Comparison of ENCODE assay signal across 13 cellular contexts in genomic region chr4:7985891-7986441, GRCh38. TPM values are rescaled to one million over a fixed set of nuclear protein-coding genes. Genes with fewer than 3 reads are reported as not detected.
DNase-seq lines count a peak whose midpoint lies in the region; ATAC-seq and TF ChIP-seq lines count a peak whose summit lies in the region.
"Had no signal": no experiment of that assay in that cellular context is flagged by ENCODE, and none has a peak within 500 bp of the region (broad histone marks: within the 10 kb centered on the region; RNA-seq: fewer than 3 reads in every experiment).

No MANE protein-coding gene starts in this region.

- no peak for ATAC-seq in WTC11
- peak in 3 of 4 donors; percentile 4 to 29 (median 17) for ATAC-seq in heart left ventricle
- no peak for ATAC-seq in GM21381 (IDR thresholded peaks at IDR 0.05; ENCODE audit: unreplicated experiment)
- ATAC-seq in HG03565 (IDR thresholded peaks at IDR 0.05; ENCODE audit: unreplicated experiment) = no peak
- ATAC-seq: gastroesophageal sphincter, left lung had no signal

- H3K36me3 Mint-ChIP-seq in WTC11 (peaks cover 6% of the 10 kb centered on the region), osteocyte (ENCODE audit: unreplicated experiment) (no peaks in the 10 kb centered on the region)

- intact Hi-C loops in heart left ventricle (cut with DNase I) = loop anchor here in 8 of 10 donors (2.0 to 10.0 kb wide), 8 partner anchors 49 to 791 kb away; partner anchors contain the start of genes AFAP1 (in 1 of the 8) and SORCS2 (in 1 of the 8)

- H3K9me3 Mint-ChIP-seq in WTC11 = peaks cover 6% of the 10 kb centered on the region; the same call in 1 of the 2 replicates
- H3K9me3 Mint-ChIP-seq in osteocyte (ENCODE audit: unreplicated experiment) = no peaks in the 10 kb centered on the region

- H3K27ac ChIP-seq in heart left ventricle = no peak overlapping the region
- H3K27ac ChIP-seq: left lung had no signal

- H3K4me3 Mint-ChIP-seq in WTC11 (no peak overlapping the region), osteocyte (ENCODE audit: unreplicated experiment) (peak overlapping the region; percentile 37)

- H3K4me1 Mint-ChIP-seq in WTC11 (peaks cover 29% of the 10 kb centered on the region), osteocyte (ENCODE audit: unreplicated experiment) (peaks cover 13% of the 10 kb centered on the region)

- no peaks in the 10 kb centered on the region; the same call in 1 of the 2 replicates for H3K27me3 Mint-ChIP-seq in WTC11 (ENCODE audit: low read depth)
- H3K27me3 Mint-ChIP-seq in osteocyte (ENCODE audit: unreplicated experiment) = no peaks in the 10 kb centered on the region

- peak overlapping the region in 1 of 12 donors; percentile 4 for H3K4me3 ChIP-seq in heart left ventricle
- H3K4me3 ChIP-seq: gastroesophageal sphincter, left lung had no signal

- TF ChIP-seq CTCF in WTC11 (IDR thresholded peaks at IDR 0.05) (no peak), heart left ventricle (IDR thresholded peaks at IDR 0.05) (no peak), osteocyte (IDR thresholded peaks at IDR 0.05) (no peak)

- H3K36me3 ChIP-seq in heart left ventricle = peaks cover 0 to 3% (median 0%) of the 10 kb centered on the region in 9 donors
- H3K36me3 ChIP-seq: gastroesophageal sphincter, left lung had no signal

- CTCF ChIA-PET in WTC11 (lab: Charles Lee) = interaction anchor here (0.5 to 6.1 kb wide), 8 partner anchors 47 to 224 kb away, joined by 4 to 116 read pairs (median 6); partner anchors contain the start of gene AFAP1

- H3K27me3 ChIP-seq in heart left ventricle = no peaks in the 10 kb centered on the region
- H3K27me3 ChIP-seq: gastroesophageal sphincter, left lung had no signal

- 44 to 55% (median 48%) methylated on average over 21 of the region's 21 CpGs for WGBS in heart left ventricle, 4 donors

- H3K9me3 ChIP-seq in heart left ventricle = peaks cover 0 to 11% (median 0%) of the 10 kb centered on the region in 12 donors
- H3K9me3 ChIP-seq: gastroesophageal sphincter, left lung had no signal

- TF ChIP-seq POLR2A in heart left ventricle (IDR thresholded peaks at IDR 0.05) = no peak

- H3K4me1 ChIP-seq in heart left ventricle = peaks cover 0 to 13% (median 7%) of the 10 kb centered on the region in 12 donors
- H3K4me1 ChIP-seq: left lung had no signal

- peak overlapping the region; percentile 79 for H3K27ac Mint-ChIP-seq in WTC11
- no peak overlapping the region for H3K27ac Mint-ChIP-seq in osteocyte (ENCODE audit: unreplicated experiment)

- POLR2A ChIA-PET in WTC11 (lab: Charles Lee) = no interaction called here

- peak; percentile 35 for DNase-seq in HK-2 (ENCODE audit: unreplicated experiment)
- no peak for DNase-seq in WTC11 (ENCODE audit: low spot score)
- DNase-seq in heart left ventricle = peak in 2 of 5 donors; percentile 20 to 29
- no peak for DNase-seq in osteocyte (ENCODE audit: extremely low spot score, unreplicated experiment)
- no peak for DNase-seq in HPDE6-E6E7 (ENCODE audit: extremely low spot score)
- no peak for DNase-seq in globus pallidus (ENCODE audit: low spot score)
- DNase-seq: Caco-2, left lung, NCI-H1048, SIG-M5 had no signal

TF ChIP-seq in WTC11, 78 proteins besides CTCF, POLR2A, EP300 and RAD21:
- peak; percentile 62 for TF ChIP-seq ZNF121 (CRISPR knock-in tag; IDR thresholded peaks at IDR 0.05)
- no peak for TF ChIP-seq NR2C2 (CRISPR knock-in tag; IDR thresholded peaks at IDR 0.05)

RNA-seq across cellular contexts. Expression of gene AFAP1, which starts 46.3 kb away (rescaled TPM):
- 17.6 to 23.6 TPM (median 18.0 TPM) in 3 replicates for total RNA-seq in WTC11 (2021)
- total RNA-seq in heart left ventricle = 10 to 100 TPM in 3 of 9 donors, 1 to 10 TPM in 6; 4.5 to 18.0 (median 7.0) TPM
- polyA plus RNA-seq in heart left ventricle = 1 to 10 TPM; 2.0 to 4.5 TPM
- 64.9 and 66.9 TPM in 2 replicates for total RNA-seq in osteocyte

Comparison
In these comparisons a context has a peak if more than half of its experiments do, and no peak if none do; other contexts are left out.
1. ATAC-seq: peak in heart left ventricle (3 of 4); none in WTC11 (single experiment), GM21381 (single experiment) and HG03565 (single experiment).